ENCODE assay signal across 20 cellular contexts in genomic region chr22:45550891-45551290, GRCh38. TPM values are rescaled to one million over a fixed set of nuclear protein-coding genes. Genes with fewer than 3 reads are reported as not detected.
DNase-seq lines count a peak whose midpoint lies in the region; ATAC-seq and TF ChIP-seq lines count a peak whose summit lies in the region.
"Had no signal": no experiment of that assay in that cellular context is flagged by ENCODE, and none has a peak within 500 bp of the region (broad histone marks: within the 10 kb centered on the region; RNA-seq: fewer than 3 reads in every experiment).

No MANE protein-coding gene starts in this region.

- H3K4me1 ChIP-seq in mammary epithelial cell (ENCODE audit: insufficient read depth, low read length) (peaks cover 33% of the 10 kb centered on the region), upper lobe of right lung (peaks cover 28% of the 10 kb centered on the region)

- no peak for TF ChIP-seq CTCF in MCF 10A (IDR thresholded peaks at IDR 0.05; ENCODE audit: unreplicated experiment)
- TF ChIP-seq CTCF in mammary epithelial cell (conservative IDR thresholded peaks at IDR 0.05 in 1 of 2, IDR thresholded peaks at IDR 0.05 in 1 of 2; ENCODE audit: extremely low read depth in 1 of 2, insufficient read depth in 1 of 2, low read depth in 1 of 2, low read length in 2 of 2): no peak
- TF ChIP-seq CTCF in glutamatergic neuron (IDR thresholded peaks at IDR 0.05; ENCODE audit: partially characterized antibody, unreplicated experiment): no peak
- no peak for TF ChIP-seq CTCF in progenitor cell of endocrine pancreas (IDR thresholded peaks at IDR 0.05; ENCODE audit: unreplicated experiment)
- TF ChIP-seq CTCF in upper lobe of right lung (IDR thresholded peaks at IDR 0.05): no peak

- H3K27me3 ChIP-seq in mammary epithelial cell (ENCODE audit: insufficient read depth, low read length) (no peaks in the 10 kb centered on the region), upper lobe of right lung (no peaks in the 10 kb centered on the region)
- H3K27me3 ChIP-seq: SJSA1 had no signal

- H3K4me3 ChIP-seq in mammary epithelial cell (replicated peaks in 1 of 3; ENCODE audit: insufficient read depth in 1 of 3, low read depth in 2 of 3, low read length in 3 of 3) (no peak overlapping the region), upper lobe of right lung (no peak overlapping the region)
- H3K4me3 ChIP-seq: psoas muscle, SJSA1 had no signal

- H3K36me3 Mint-ChIP-seq in MCF 10A (ENCODE audit: insufficient read depth, unreplicated experiment) (peaks cover 25% of the 10 kb centered on the region), glutamatergic neuron (ENCODE audit: unreplicated experiment) (no peaks in the 10 kb centered on the region), progenitor cell of endocrine pancreas (ENCODE audit: insufficient read depth) (peaks cover 21% of the 10 kb centered on the region)
- H3K36me3 Mint-ChIP-seq in activated naive CD8-positive, alpha-beta T cell treated with anti-CD3 and anti-CD28 coated beads for 36 hours: no peaks in the 10 kb centered on the region
- H3K36me3 Mint-ChIP-seq: activated CD8-positive, alpha-beta memory T cell treated with anti-CD3 and anti-CD28 coated beads, Interleukin-2, amount 10 ng/mL, durations not matched to agents 7 days and 5 days; CD4-positive, CD25-positive, alpha-beta regulatory T cell had no signal

- H3K27ac ChIP-seq in mammary epithelial cell (ENCODE audit: insufficient read depth, low read depth, low read length) (no peak overlapping the region), upper lobe of right lung (peak overlapping the region; percentile 80)
- H3K27ac ChIP-seq: 22Rv1, psoas muscle had no signal

- H3K9ac ChIP-seq in mammary epithelial cell (ENCODE audit: insufficient read depth, low read length): no peak overlapping the region

- WGBS in mammary epithelial cell (ENCODE audit: low coverage, missing lambda C conversion rate): 95% methylated on average over 8 of the region's 11 CpGs

- intact Hi-C loops in MCF 10A (cut with micrococcal nuclease): loop anchor here (5.0 kb wide), 1 partner anchor 449 kb away; no protein-coding TSS in a partner anchor
- intact Hi-C loops in mammary epithelial cell (cut with micrococcal nuclease): no loop called here
- intact Hi-C loops in upper lobe of right lung (cut with DNase I): no loop called here

- peak overlapping the region; percentile 99 for H3K27ac Mint-ChIP-seq in MCF 10A (ENCODE audit: low read depth, unreplicated experiment)
- H3K27ac Mint-ChIP-seq in glutamatergic neuron (ENCODE audit: unreplicated experiment): peak overlapping the region; percentile 76
- peak overlapping the region; percentile 55 for H3K27ac Mint-ChIP-seq in progenitor cell of endocrine pancreas
- no peak overlapping the region for H3K27ac Mint-ChIP-seq in activated naive CD8-positive, alpha-beta T cell treated with anti-CD3 and anti-CD28 coated beads for 36 hours
- H3K27ac Mint-ChIP-seq: activated CD8-positive, alpha-beta memory T cell treated with anti-CD3 and anti-CD28 coated beads, Interleukin-2, amount 10 ng/mL, durations not matched to agents 7 days and 5 days; CD4-positive, CD25-positive, alpha-beta regulatory T cell; stimulated activated naive CD8-positive, alpha-beta T cell treated with anti-CD3 and anti-CD28 coated beads, Interleukin-15, amount 100 ng/mL, for 72 hours had no signal

- CTCF ChIA-PET in MCF 10A (lab: Yijun Ruan, JAX) (interaction anchor here (0.6 to 4.2 kb wide), 6 partner anchors 14 to 282 kb away, joined by 3 to 142 read pairs (median 4); no protein-coding TSS in a partner anchor), mammary epithelial cell (lab: Charles Lee; ENCODE audit: low non-redundant PET) (no interaction called here)

- no peaks in the 10 kb centered on the region for H3K79me2 ChIP-seq in mammary epithelial cell (ENCODE audit: insufficient read depth, low read length)

- in situ Hi-C loops in mammary epithelial cell (cut with MboI; ENCODE audit: low sequenced_read_pairs in 2 of 2): loop anchor here (5.0 to 10.0 kb wide), 3 partner anchors 99 to 286 kb away; no protein-coding TSS in a partner anchor

- ATAC-seq in upper lobe of right lung: no peak
- ATAC-seq: activated CD8-positive, alpha-beta memory T cell treated with anti-CD3 and anti-CD28 coated beads, Interleukin-2, amount 10 ng/mL, durations not matched to agents 7 days and 5 days; HepG2; stimulated activated naive CD8-positive, alpha-beta T cell treated with anti-CD3 and anti-CD28 coated beads, Interleukin-15, amount 100 ng/mL, for 72 hours had no signal

- H3K9me3 ChIP-seq in mammary epithelial cell (replicated peaks; ENCODE audit: insufficient read depth, low read length) (no peaks in the 10 kb centered on the region), upper lobe of right lung (no peaks in the 10 kb centered on the region)
- H3K9me3 ChIP-seq: psoas muscle, SJSA1 had no signal

- H3K4me1 Mint-ChIP-seq in MCF 10A (ENCODE audit: insufficient read depth, unreplicated experiment) (peaks cover 37% of the 10 kb centered on the region), glutamatergic neuron (ENCODE audit: low read depth, unreplicated experiment) (peaks cover 13% of the 10 kb centered on the region), progenitor cell of endocrine pancreas (ENCODE audit: low read depth) (no peaks in the 10 kb centered on the region)
- H3K4me1 Mint-ChIP-seq in activated naive CD8-positive, alpha-beta T cell treated with anti-CD3 and anti-CD28 coated beads for 36 hours: peaks cover 2% of the 10 kb centered on the region
- H3K4me1 Mint-ChIP-seq: activated CD8-positive, alpha-beta memory T cell treated with anti-CD3 and anti-CD28 coated beads, Interleukin-2, amount 10 ng/mL, durations not matched to agents 7 days and 5 days had no signal

- POLR2A ChIA-PET in MCF 10A (lab: Yijun Ruan, JAX): interaction anchor here (0.7 to 4.3 kb wide), 7 partner anchors 13 to 108 kb away, joined by 3 to 28 read pairs (median 15); partner anchors contain the start of gene FBLN1

- BruUV-seq in MCF 10A (replicated peaks; lab: Mats Ljungman, UMichigan) (no TSS peak), mammary epithelial cell (replicated peaks; lab: Mats Ljungman, UMichigan) (no TSS peak)

- no peak overlapping the region for H3K4me3 Mint-ChIP-seq in MCF 10A (ENCODE audit: unreplicated experiment)
- no peak overlapping the region for H3K4me3 Mint-ChIP-seq in glutamatergic neuron (ENCODE audit: unreplicated experiment)
- no peak overlapping the region for H3K4me3 Mint-ChIP-seq in progenitor cell of endocrine pancreas (ENCODE audit: low read depth)
- H3K4me3 Mint-ChIP-seq in activated naive CD8-positive, alpha-beta T cell treated with anti-CD3 and anti-CD28 coated beads for 36 hours: no peak overlapping the region
- H3K4me3 Mint-ChIP-seq: activated CD8-positive, alpha-beta memory T cell treated with anti-CD3 and anti-CD28 coated beads, Interleukin-2, amount 10 ng/mL, durations not matched to agents 7 days and 5 days; CD4-positive, CD25-positive, alpha-beta regulatory T cell; stimulated activated naive CD8-positive, alpha-beta T cell treated with anti-CD3 and anti-CD28 coated beads, Interleukin-15, amount 100 ng/mL, for 72 hours had no signal

- dilution Hi-C loops in mammary epithelial cell (cut with HindIII; ENCODE audit: low sequenced_read_pairs): loop anchor here (5.0 kb wide), 2 partner anchors 119 to 279 kb away; no protein-coding TSS in a partner anchor

- H4K20me1 ChIP-seq in mammary epithelial cell (ENCODE audit: insufficient read depth, low read length): no peaks in the 10 kb centered on the region

- H3K27me3 Mint-ChIP-seq in MCF 10A (ENCODE audit: insufficient read depth, unreplicated experiment): no peaks in the 10 kb centered on the region
- peaks cover 6% of the 10 kb centered on the region for H3K27me3 Mint-ChIP-seq in glutamatergic neuron (ENCODE audit: unreplicated experiment)
- no peaks in the 10 kb centered on the region for H3K27me3 Mint-ChIP-seq in progenitor cell of endocrine pancreas
- H3K27me3 Mint-ChIP-seq in activated naive CD8-positive, alpha-beta T cell treated with anti-CD3 and anti-CD28 coated beads for 36 hours: peaks cover 7% of the 10 kb centered on the region
- H3K27me3 Mint-ChIP-seq: CD4-positive, CD25-positive, alpha-beta regulatory T cell had no signal

- DNase-seq in MCF 10A (ENCODE audit: unreplicated experiment) (no peak), mammary epithelial cell (no peak), glutamatergic neuron (no peak), progenitor cell of endocrine pancreas (ENCODE audit: low spot score, unreplicated experiment) (no peak), upper lobe of right lung (no peak), SHP77 treated with DMSO at 0.1 percent for 48 hours (lab: John Stamatoyannopoulos, UW) (no peak), HUDEP-2 (lab: John Stamatoyannopoulos, UW; ENCODE audit: unreplicated experiment in 76 of 76) (no peak)
- DNase-seq in activated naive CD8-positive, alpha-beta T cell treated with anti-CD3 and anti-CD28 coated beads for 36 hours: no peak
- DNase-seq: activated CD4-positive, alpha-beta T cell treated with anti-CD3 and anti-CD28 coated beads for 1 hour; activated CD8-positive, alpha-beta memory T cell treated with anti-CD3 and anti-CD28 coated beads, Interleukin-2, amount 10 ng/mL, durations not matched to agents 7 days and 5 days; activated gamma-delta T cell; CD4-positive, CD25-positive, alpha-beta regulatory T cell; DMS79; MM.1S; NCI-H187 treated with DMSO at 0.1 percent for 48 hours; stimulated activated naive CD8-positive, alpha-beta T cell treated with anti-CD3 and anti-CD28 coated beads, Interleukin-15, amount 100 ng/mL, for 72 hours had no signal

- no peak overlapping the region for H3K4me2 ChIP-seq in mammary epithelial cell (ENCODE audit: insufficient read depth, low read depth, low read length)

- H2AFZ ChIP-seq in mammary epithelial cell (ENCODE audit: low read depth, low read length): no peak overlapping the region

- H3K9me3 Mint-ChIP-seq in MCF 10A (ENCODE audit: unreplicated experiment) (no peaks in the 10 kb centered on the region), glutamatergic neuron (ENCODE audit: unreplicated experiment) (peaks cover 11% of the 10 kb centered on the region), progenitor cell of endocrine pancreas (ENCODE audit: low read depth) (no peaks in the 10 kb centered on the region)
- H3K9me3 Mint-ChIP-seq in activated naive CD8-positive, alpha-beta T cell treated with anti-CD3 and anti-CD28 coated beads for 36 hours: no peaks in the 10 kb centered on the region
- H3K9me3 Mint-ChIP-seq: stimulated activated naive CD8-positive, alpha-beta T cell treated with anti-CD3 and anti-CD28 coated beads, Interleukin-15, amount 100 ng/mL, for 72 hours had no signal

- peaks cover 7% of the 10 kb centered on the region for H3K36me3 ChIP-seq in mammary epithelial cell (ENCODE audit: insufficient read depth, low read length)
- H3K36me3 ChIP-seq in upper lobe of right lung: no peaks in the 10 kb centered on the region

RNA-seq across cellular contexts. Expression of gene FBLN1, which starts 48.2 kb away (rescaled TPM):
- total RNA-seq in MCF 10A (2022) (69.0 and 110 TPM in 2 replicates), mammary epithelial cell (100 to 1,000 TPM; 130 to 173 TPM), glutamatergic neuron (ENCODE audit: unreplicated experiment) (184 TPM), progenitor cell of endocrine pancreas (257 and 258 TPM in 2 replicates), upper lobe of right lung (272 TPM)
- polyA plus RNA-seq in mammary epithelial cell: 66.8 TPM
- polyA minus RNA-seq in mammary epithelial cell: 49.2 TPM
- total RNA-seq in activated naive CD8-positive, alpha-beta T cell treated with anti-CD3 and anti-CD28 coated beads for 36 hours: under 1 TPM; 0.30 to 0.37 TPM
- polyA plus RNA-seq: CD4-positive, CD25-positive, alpha-beta regulatory T cell had no signal

Comparison
In these comparisons a context has a peak if more than half of its experiments do, and no peak if none do; other contexts are left out.
1. RNA of gene FBLN1, which starts 48.2 kb away (total RNA-seq): 272 TPM in upper lobe of right lung (single experiment), 257 to 258 TPM in progenitor cell of endocrine pancreas, 184 TPM in glutamatergic neuron (single experiment), 130 to 173 TPM in mammary epithelial cell and 69.0 to 110 TPM in MCF 10A; 0.30 to 0.37 TPM in activated naive CD8-positive, alpha-beta T cell treated with anti-CD3 and anti-CD28 coated beads for 36 hours; every median in the first group is over 10 times any median in the second.